8 cellular contexts compared by ENCODE assay signal in the genomic region with DNA sequence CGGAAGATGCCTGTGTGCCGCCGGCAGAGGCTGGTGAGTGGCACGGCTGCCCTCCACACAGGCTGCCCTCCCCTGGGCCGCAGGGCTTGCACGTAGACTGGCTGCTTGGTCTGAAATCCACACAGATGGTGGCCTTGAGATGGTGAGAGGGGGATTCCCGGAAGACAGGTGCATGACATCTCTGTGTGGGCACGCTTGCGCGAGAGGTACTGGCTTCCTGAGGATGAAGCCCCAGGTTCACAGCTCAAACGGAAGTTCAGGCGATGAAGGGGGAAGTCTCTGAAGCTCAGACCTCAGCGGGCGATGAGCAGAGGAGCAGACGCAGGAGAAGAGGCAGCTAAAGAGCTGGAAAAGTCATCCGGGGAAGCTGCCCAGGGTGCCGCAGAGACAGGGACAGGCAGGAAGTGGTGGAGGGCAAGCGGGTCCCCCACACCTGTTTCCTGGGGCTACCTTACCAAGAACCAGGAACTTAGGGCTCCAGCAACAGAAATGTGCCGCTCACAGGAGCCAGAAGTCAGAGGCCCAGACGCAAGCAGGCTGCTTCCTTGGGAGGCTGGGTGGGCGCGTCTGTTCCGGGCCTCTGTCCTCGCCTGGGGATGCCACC. TPM values are rescaled to one million over a fixed set of nuclear protein-coding genes. Genes with fewer than 3 reads are reported as not detected.
DNase-seq lines count a peak whose midpoint lies in the region; ATAC-seq and TF ChIP-seq lines count a peak whose summit lies in the region.

No MANE protein-coding gene starts in this region.

- peak; percentile 63 for TF ChIP-seq POLR2A in GM18526 (IDR thresholded peaks at IDR 0.05; ENCODE audit: extremely low read depth, insufficient read length)

- in situ Hi-C loops in G401 (cut with HindIII; ENCODE audit: low sequenced_read_pairs) = no loop called here

- peak overlapping the region; percentile 97 for H3K27ac Mint-ChIP-seq in T-helper 1 cell treated with Interleukin-12 subunit alpha and Interleukin-12 subunit beta and Interleukin-4 antibody, amounts not matched to agents 30 μg/mL and 1 μg/mL, for 36 hours

- ATAC-seq in HG02852 (IDR thresholded peaks at IDR 0.05; ENCODE audit: unreplicated experiment) = no peak

- peak overlapping the region; percentile 81 for H3K4me3 Mint-ChIP-seq in T-helper 1 cell treated with Interleukin-12 subunit alpha and Interleukin-12 subunit beta and Interleukin-4 antibody, amounts not matched to agents 30 μg/mL and 1 μg/mL, for 36 hours

- peak; percentile 73 for DNase-seq in activated naive CD4-positive, alpha-beta T cell treated with Interleukin-2 at 50 U/mL for 16 hours
- DNase-seq in stimulated activated CD4-positive, alpha-beta T cell treated with anti-CD3 and anti-CD28 coated beads, Interleukin-4, amount 100 ng/mL, for 48 hours (ENCODE audit: low read depth in 2 of 2) = peak; percentile 42 to 43
- no peak for DNase-seq in G401 (ENCODE audit: low spot score)
- DNase-seq in RPMI8226 = no peak
- no peak for DNase-seq in SKM-1 treated with dmso at 0.1 percent for 144 hours (lab: John Stamatoyannopoulos, UW; ENCODE audit: unreplicated experiment)

- H3K9me3 Mint-ChIP-seq in T-helper 1 cell treated with Interleukin-12 subunit alpha and Interleukin-12 subunit beta and Interleukin-4 antibody, amounts not matched to agents 30 μg/mL and 1 μg/mL, for 36 hours = no peaks in the 10 kb centered on the region

- no peaks in the 10 kb centered on the region for H3K27me3 Mint-ChIP-seq in T-helper 1 cell treated with Interleukin-12 subunit alpha and Interleukin-12 subunit beta and Interleukin-4 antibody, amounts not matched to agents 30 μg/mL and 1 μg/mL, for 36 hours (ENCODE audit: low read depth)

- peaks cover 21% of the 10 kb centered on the region for H3K36me3 Mint-ChIP-seq in T-helper 1 cell treated with Interleukin-12 subunit alpha and Interleukin-12 subunit beta and Interleukin-4 antibody, amounts not matched to agents 30 μg/mL and 1 μg/mL, for 36 hours (ENCODE audit: low read depth)

- H3K4me1 Mint-ChIP-seq in T-helper 1 cell treated with Interleukin-12 subunit alpha and Interleukin-12 subunit beta and Interleukin-4 antibody, amounts not matched to agents 30 μg/mL and 1 μg/mL, for 36 hours (ENCODE audit: low read depth) = peaks cover 14% of the 10 kb centered on the region

RNA-seq across cellular contexts. Expression of gene CRELD2, which starts 7.2 kb away (rescaled TPM):
- total RNA-seq in G401 (2014; rRNA removed; shearing (Covaris generic)) = 85.5 and 121 TPM in 2 replicates

RNA-seq across cellular contexts. Expression of gene ALG12, which starts 7.4 kb away (rescaled TPM):
- total RNA-seq in G401 (2014; rRNA removed; shearing (Covaris generic)) = 23.8 and 24.1 TPM in 2 replicates

RNA-seq across cellular contexts. Expression of gene PIM3, which starts 34.9 kb away (rescaled TPM):
- total RNA-seq in G401 (2014; rRNA removed; shearing (Covaris generic)) = 106 and 157 TPM in 2 replicates

Comparison
In these comparisons a context has a peak if more than half of its experiments do, and no peak if none do; other contexts are left out.
1. DNase-seq: peak in activated naive CD4-positive, alpha-beta T cell treated with Interleukin-2 at 50 U/mL for 16 hours (single experiment) and stimulated activated CD4-positive, alpha-beta T cell treated with anti-CD3 and anti-CD28 coated beads, Interleukin-4, amount 100 ng/mL, for 48 hours (2 of 2); none in G401 (single experiment), RPMI8226 (single experiment) and SKM-1 treated with dmso at 0.1 percent for 144 hours (single experiment).